ENCODE assay signal across 8 cellular contexts in the genomic region with DNA sequence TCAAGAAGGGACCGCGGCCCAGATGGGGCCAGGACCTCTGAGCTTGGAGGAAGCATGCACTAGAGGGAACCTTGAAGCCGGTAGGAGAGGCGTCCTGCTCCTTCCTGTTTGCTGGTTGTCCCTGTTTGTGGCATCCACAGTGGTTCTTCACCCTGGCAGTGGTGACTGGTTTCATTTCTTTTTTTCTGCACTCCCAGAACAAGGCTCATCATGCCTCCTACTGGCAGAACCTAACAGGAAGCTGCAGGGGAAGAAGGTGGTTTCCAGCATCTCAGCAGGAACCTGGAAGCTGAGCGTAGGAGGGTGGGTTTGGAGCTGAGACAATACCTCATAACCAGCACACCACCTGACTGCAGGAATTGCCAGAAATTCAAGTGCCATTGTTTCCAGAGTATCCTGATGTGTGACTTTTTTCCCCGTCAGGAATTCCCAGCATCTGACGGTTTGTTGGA. TPM values are rescaled to one million over a fixed set of nuclear protein-coding genes. Genes with fewer than 3 reads are reported as not detected.
DNase-seq lines count a peak whose midpoint lies in the region; ATAC-seq and TF ChIP-seq lines count a peak whose summit lies in the region.

No MANE protein-coding gene starts in this region.

- H3K27me3 Mint-ChIP-seq in CD4-positive, alpha-beta T cell, result peaks cover 8% of the 10 kb centered on the region
- peaks cover 19% of the 10 kb centered on the region for H3K27me3 Mint-ChIP-seq in dendritic cell treated with granulocyte-macrophage colony-stimulating factor and Interleukin-4, amounts not matched to agents 40 ng/mL and 50 ng/mL, for 4 days

- H3K4me1 ChIP-seq in Panc1 (ENCODE audit: control insufficient read depth, insufficient read depth, low read length), result no peaks in the 10 kb centered on the region
- H3K4me1 ChIP-seq in lung (ENCODE audit: control insufficient read depth in 2 of 2, insufficient read depth in 2 of 2, low read length in 2 of 2), result no peaks in the 10 kb centered on the region

- BruUV-seq in Panc1 (replicated peaks; lab: Mats Ljungman, UMichigan), result no TSS peak

- no peak for TF ChIP-seq CTCF in CD4-positive, alpha-beta T cell (IDR thresholded peaks at IDR 0.05)
- TF ChIP-seq CTCF in Panc1 (IDR thresholded peaks at IDR 0.05), result peak; percentile 66
- peak; percentile 29 for TF ChIP-seq CTCF in lung (IDR thresholded peaks at IDR 0.05; ENCODE audit: control extremely low read depth, extremely low read depth)

- H3K4me3 ChIP-seq in Panc1 (ENCODE audit: low read depth in 2 of 2, low read length in 2 of 2), result peak overlapping the region in 1 of 2 experiments; percentile 30; a peak in 1 of 4 replicates
- H3K4me3 ChIP-seq in lung, result no peak overlapping the region

- ATAC-seq in CD4-positive, alpha-beta T cell (ENCODE audit: poor library complexity), result peak; percentile 73
- peak; percentile 89 for ATAC-seq in GM18868 (IDR thresholded peaks at IDR 0.05; ENCODE audit: unreplicated experiment)
- peak; percentile 77 for ATAC-seq in HG03045 (IDR thresholded peaks at IDR 0.05; ENCODE audit: unreplicated experiment)
- peak; percentile 69 for ATAC-seq in Panc1
- ATAC-seq in lung (ENCODE audit: insufficient read depth, low FRiP score), result peak; percentile 39

- peaks cover 1% of the 10 kb centered on the region for H3K4me1 Mint-ChIP-seq in CD4-positive, alpha-beta T cell (ENCODE audit: low read depth)
- H3K4me1 Mint-ChIP-seq in dendritic cell treated with granulocyte-macrophage colony-stimulating factor and Interleukin-4, amounts not matched to agents 40 ng/mL and 50 ng/mL, for 4 days (ENCODE audit: low read depth), result peaks cover 15% of the 10 kb centered on the region

- CTCF ChIA-PET in CD4-positive, alpha-beta T cell (lab: Charles Lee), result interaction anchor here (0.8 to 3.4 kb wide), 4 partner anchors 33 to 85 kb away, joined by 3 to 18 read pairs (median 4); no protein-coding TSS in a partner anchor
- CTCF ChIA-PET in Panc1 (lab: Charles Lee), result interaction anchor here (0.7 to 0.9 kb wide), 4 partner anchors 29 to 80 kb away, joined by 3 to 5 read pairs (median 4); no protein-coding TSS in a partner anchor

- H3K4me3 Mint-ChIP-seq in CD4-positive, alpha-beta T cell, result no peak overlapping the region
- no peak overlapping the region for H3K4me3 Mint-ChIP-seq in dendritic cell treated with granulocyte-macrophage colony-stimulating factor and Interleukin-4, amounts not matched to agents 40 ng/mL and 50 ng/mL, for 4 days

- H3K9me3 ChIP-seq in CD4-positive, alpha-beta T cell (ENCODE audit: control insufficient read depth, low read length), result no peaks in the 10 kb centered on the region
- H3K9me3 ChIP-seq in Panc1 (ENCODE audit: control insufficient read depth, insufficient read depth, low read depth, low read length), result no peaks in the 10 kb centered on the region
- no peaks in the 10 kb centered on the region for H3K9me3 ChIP-seq in lung (ENCODE audit: control insufficient read depth in 2 of 2, insufficient read depth in 1 of 2, low read length in 1 of 2)

- H3K36me3 ChIP-seq in Panc1 (ENCODE audit: control insufficient read depth, insufficient read depth, low read length) (no peaks in the 10 kb centered on the region), lung (ENCODE audit: control insufficient read depth in 2 of 2, insufficient read depth in 2 of 2, low read length in 2 of 2) (no peaks in the 10 kb centered on the region)

- H3K36me3 Mint-ChIP-seq in CD4-positive, alpha-beta T cell (ENCODE audit: low read depth), result no peaks in the 10 kb centered on the region
- no peaks in the 10 kb centered on the region for H3K36me3 Mint-ChIP-seq in dendritic cell treated with granulocyte-macrophage colony-stimulating factor and Interleukin-4, amounts not matched to agents 40 ng/mL and 50 ng/mL, for 4 days (ENCODE audit: low read depth)

- H3K27ac ChIP-seq in CD4-positive, alpha-beta T cell (ENCODE audit: low read depth, low read length), result no peak overlapping the region
- no peak overlapping the region; the same call in 1 of the 2 replicates for H3K27ac ChIP-seq in Panc1 (ENCODE audit: low read length)
- H3K27ac ChIP-seq in lung (ENCODE audit: low read depth in 1 of 2, low read length in 1 of 2), result peak overlapping the region in 1 of 2 donors; percentile 49

- intact Hi-C loops in CD4-positive, alpha-beta T cell (cut with DNase I, micrococcal nuclease), result loop anchor here in 1 of 2 experiments (10.0 kb wide), 1 partner anchor 1645 kb away; the partner anchor contains the start of genes MON1B and SYCE1L
- intact Hi-C loops in Panc1 (cut with micrococcal nuclease; ENCODE audit: unreplicated experiment), result loop anchor here (10.0 kb wide), 1 partner anchor 75 kb away; no protein-coding TSS in a partner anchor
- intact Hi-C loops in dendritic cell treated with granulocyte-macrophage colony-stimulating factor and Interleukin-4, amounts not matched to agents 40 ng/mL and 50 ng/mL, for 4 days (cut with micrococcal nuclease), result loop anchor here (1.0 to 10.0 kb wide), 4 partner anchors 17 to 115 kb away; partner anchors contain the start of genes CFDP1, GABARAPL2 and TMEM170A

- POLR2A ChIA-PET in CD4-positive, alpha-beta T cell (lab: Charles Lee), result interaction anchor here (0.6 to 0.7 kb wide), 2 partner anchors 20 to 99 kb away, joined by 3 read pairs; no protein-coding TSS in a partner anchor
- POLR2A ChIA-PET in Panc1 (lab: Charles Lee), result no interaction called here

- H3K9me3 Mint-ChIP-seq in CD4-positive, alpha-beta T cell, result no peaks in the 10 kb centered on the region
- H3K9me3 Mint-ChIP-seq in dendritic cell treated with granulocyte-macrophage colony-stimulating factor and Interleukin-4, amounts not matched to agents 40 ng/mL and 50 ng/mL, for 4 days, result no peaks in the 10 kb centered on the region

- WGBS in lung, 2 donors, result 49 to 53% methylated on average over 7 of the region's 7 CpGs

- no peak for DNase-seq in CD4-positive, alpha-beta T cell
- DNase-seq in Panc1 (ENCODE audit: low read depth, low spot score) (no peak), lung (ENCODE audit: low spot score) (peak; percentile 34), T-helper 9 cell (no peak), NK-92 (lab: John Stamatoyannopoulos, UW; ENCODE audit: unreplicated experiment) (no peak)

- H3K27me3 ChIP-seq in CD4-positive, alpha-beta T cell (ENCODE audit: control insufficient read depth, insufficient read depth, low read length), result no peaks in the 10 kb centered on the region
- H3K27me3 ChIP-seq in Panc1 (ENCODE audit: control insufficient read depth, insufficient read depth, low read length) (no peaks in the 10 kb centered on the region), lung (ENCODE audit: control insufficient read depth, insufficient read depth) (no peaks in the 10 kb centered on the region)

- no peak overlapping the region for H3K27ac Mint-ChIP-seq in CD4-positive, alpha-beta T cell
- peak overlapping the region; percentile 53 for H3K27ac Mint-ChIP-seq in dendritic cell treated with granulocyte-macrophage colony-stimulating factor and Interleukin-4, amounts not matched to agents 40 ng/mL and 50 ng/mL, for 4 days

- in situ Hi-C loops in Panc1 (cut with HindIII; ENCODE audit: low pct_unique_long_range_greater_than_20kb, low sequenced_read_pairs), result no loop called here

RNA-seq across cellular contexts. Expression of gene TMEM231, which starts 5.8 kb away (rescaled TPM):
- total RNA-seq in CD4-positive, alpha-beta T cell, result 1 to 10 TPM; 2.5 TPM
- total RNA-seq in Panc1 (2021; ENCODE audit: unreplicated experiment), result 9.0 TPM
- polyA plus RNA-seq in Panc1 (2012; ENCODE audit: insufficient read length), result 7.4 TPM
- 10 to 100 TPM; 49.8 to 88.5 TPM for total RNA-seq in lung
- 10 to 100 TPM in 1 of 2 donors, 1 to 10 TPM in 1; 9.3 to 20.6 TPM for polyA plus RNA-seq in lung

RNA-seq across cellular contexts. Expression of gene CHST5, which starts 14.3 kb away (rescaled TPM):
- total RNA-seq in CD4-positive, alpha-beta T cell, result not detected
- total RNA-seq in Panc1 (2021; ENCODE audit: unreplicated experiment), result 0.15 TPM
- not detected for polyA plus RNA-seq in Panc1 (2012; ENCODE audit: insufficient read length)
- 1 to 10 TPM in 1 of 2 donors, not detected in 1; 1.3 TPM for total RNA-seq in lung
- under 1 TPM; 0.09 to 0.24 TPM for polyA plus RNA-seq in lung

RNA-seq across cellular contexts. Expression of gene GABARAPL2, which starts 15.9 kb away (rescaled TPM):
- 10 to 100 TPM; 44.6 to 48.3 TPM for total RNA-seq in CD4-positive, alpha-beta T cell
- total RNA-seq in Panc1 (2021; ENCODE audit: unreplicated experiment) (56.2 TPM), lung (100 to 1,000 TPM in 1 of 2 donors, 10 to 100 TPM in 1; 72.9 to 129 TPM)
- polyA plus RNA-seq in Panc1 (2012; ENCODE audit: insufficient read length), result 58.5 TPM
- polyA plus RNA-seq in lung, result 100 to 1,000 TPM in 1 of 2 donors, 10 to 100 TPM in 1; 79.6 to 180 TPM

RNA-seq across cellular contexts. Expression of gene CHST6, which starts 55.0 kb away (rescaled TPM):
- total RNA-seq in CD4-positive, alpha-beta T cell, result not detected
- total RNA-seq in Panc1 (2021; ENCODE audit: unreplicated experiment), result 0.05 TPM
- 0.04 TPM for polyA plus RNA-seq in Panc1 (2012; ENCODE audit: insufficient read length)
- 1 to 10 TPM; 4.5 to 8.5 TPM for total RNA-seq in lung
- 1 to 10 TPM; 2.2 to 4.2 TPM for polyA plus RNA-seq in lung

Comparison
In these comparisons a context has a peak if more than half of its experiments do, and no peak if none do; other contexts are left out.
1. ATAC-seq: peak in every context shown above with its lines; median percentile 89 in GM18868; 77 in HG03045; 73 in CD4-positive, alpha-beta T cell; 69 in Panc1; 39 in lung.